1 cellular context compared by ENCODE assay signal in the genomic region with DNA sequence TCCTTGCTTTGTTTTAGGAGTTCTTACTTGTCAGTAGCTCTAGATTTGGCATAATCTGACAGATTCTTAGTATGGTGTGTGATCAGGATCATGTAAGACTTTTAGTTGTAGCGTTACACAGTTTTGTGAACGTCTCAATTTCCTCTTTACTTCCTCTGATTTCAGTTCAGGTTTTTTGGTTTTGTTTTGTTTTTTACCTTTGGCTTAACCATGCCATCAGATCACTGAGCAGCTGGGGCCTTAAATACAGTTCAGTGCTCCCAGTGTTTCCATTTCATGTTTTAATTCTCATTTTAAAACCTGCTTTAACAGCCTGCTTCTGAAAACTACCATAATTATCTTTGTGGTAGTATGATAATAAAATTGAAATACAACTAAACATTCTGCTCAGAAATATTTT.
TF ChIP-seq lines count a peak whose summit lies in the region.

No MANE protein-coding gene starts in this region.

TF ChIP-seq in GM23338, 12 proteins besides CTCF, POLR2A, EP300 and RAD21 (continued from another document):
- TF ChIP-seq, protein P1, sequence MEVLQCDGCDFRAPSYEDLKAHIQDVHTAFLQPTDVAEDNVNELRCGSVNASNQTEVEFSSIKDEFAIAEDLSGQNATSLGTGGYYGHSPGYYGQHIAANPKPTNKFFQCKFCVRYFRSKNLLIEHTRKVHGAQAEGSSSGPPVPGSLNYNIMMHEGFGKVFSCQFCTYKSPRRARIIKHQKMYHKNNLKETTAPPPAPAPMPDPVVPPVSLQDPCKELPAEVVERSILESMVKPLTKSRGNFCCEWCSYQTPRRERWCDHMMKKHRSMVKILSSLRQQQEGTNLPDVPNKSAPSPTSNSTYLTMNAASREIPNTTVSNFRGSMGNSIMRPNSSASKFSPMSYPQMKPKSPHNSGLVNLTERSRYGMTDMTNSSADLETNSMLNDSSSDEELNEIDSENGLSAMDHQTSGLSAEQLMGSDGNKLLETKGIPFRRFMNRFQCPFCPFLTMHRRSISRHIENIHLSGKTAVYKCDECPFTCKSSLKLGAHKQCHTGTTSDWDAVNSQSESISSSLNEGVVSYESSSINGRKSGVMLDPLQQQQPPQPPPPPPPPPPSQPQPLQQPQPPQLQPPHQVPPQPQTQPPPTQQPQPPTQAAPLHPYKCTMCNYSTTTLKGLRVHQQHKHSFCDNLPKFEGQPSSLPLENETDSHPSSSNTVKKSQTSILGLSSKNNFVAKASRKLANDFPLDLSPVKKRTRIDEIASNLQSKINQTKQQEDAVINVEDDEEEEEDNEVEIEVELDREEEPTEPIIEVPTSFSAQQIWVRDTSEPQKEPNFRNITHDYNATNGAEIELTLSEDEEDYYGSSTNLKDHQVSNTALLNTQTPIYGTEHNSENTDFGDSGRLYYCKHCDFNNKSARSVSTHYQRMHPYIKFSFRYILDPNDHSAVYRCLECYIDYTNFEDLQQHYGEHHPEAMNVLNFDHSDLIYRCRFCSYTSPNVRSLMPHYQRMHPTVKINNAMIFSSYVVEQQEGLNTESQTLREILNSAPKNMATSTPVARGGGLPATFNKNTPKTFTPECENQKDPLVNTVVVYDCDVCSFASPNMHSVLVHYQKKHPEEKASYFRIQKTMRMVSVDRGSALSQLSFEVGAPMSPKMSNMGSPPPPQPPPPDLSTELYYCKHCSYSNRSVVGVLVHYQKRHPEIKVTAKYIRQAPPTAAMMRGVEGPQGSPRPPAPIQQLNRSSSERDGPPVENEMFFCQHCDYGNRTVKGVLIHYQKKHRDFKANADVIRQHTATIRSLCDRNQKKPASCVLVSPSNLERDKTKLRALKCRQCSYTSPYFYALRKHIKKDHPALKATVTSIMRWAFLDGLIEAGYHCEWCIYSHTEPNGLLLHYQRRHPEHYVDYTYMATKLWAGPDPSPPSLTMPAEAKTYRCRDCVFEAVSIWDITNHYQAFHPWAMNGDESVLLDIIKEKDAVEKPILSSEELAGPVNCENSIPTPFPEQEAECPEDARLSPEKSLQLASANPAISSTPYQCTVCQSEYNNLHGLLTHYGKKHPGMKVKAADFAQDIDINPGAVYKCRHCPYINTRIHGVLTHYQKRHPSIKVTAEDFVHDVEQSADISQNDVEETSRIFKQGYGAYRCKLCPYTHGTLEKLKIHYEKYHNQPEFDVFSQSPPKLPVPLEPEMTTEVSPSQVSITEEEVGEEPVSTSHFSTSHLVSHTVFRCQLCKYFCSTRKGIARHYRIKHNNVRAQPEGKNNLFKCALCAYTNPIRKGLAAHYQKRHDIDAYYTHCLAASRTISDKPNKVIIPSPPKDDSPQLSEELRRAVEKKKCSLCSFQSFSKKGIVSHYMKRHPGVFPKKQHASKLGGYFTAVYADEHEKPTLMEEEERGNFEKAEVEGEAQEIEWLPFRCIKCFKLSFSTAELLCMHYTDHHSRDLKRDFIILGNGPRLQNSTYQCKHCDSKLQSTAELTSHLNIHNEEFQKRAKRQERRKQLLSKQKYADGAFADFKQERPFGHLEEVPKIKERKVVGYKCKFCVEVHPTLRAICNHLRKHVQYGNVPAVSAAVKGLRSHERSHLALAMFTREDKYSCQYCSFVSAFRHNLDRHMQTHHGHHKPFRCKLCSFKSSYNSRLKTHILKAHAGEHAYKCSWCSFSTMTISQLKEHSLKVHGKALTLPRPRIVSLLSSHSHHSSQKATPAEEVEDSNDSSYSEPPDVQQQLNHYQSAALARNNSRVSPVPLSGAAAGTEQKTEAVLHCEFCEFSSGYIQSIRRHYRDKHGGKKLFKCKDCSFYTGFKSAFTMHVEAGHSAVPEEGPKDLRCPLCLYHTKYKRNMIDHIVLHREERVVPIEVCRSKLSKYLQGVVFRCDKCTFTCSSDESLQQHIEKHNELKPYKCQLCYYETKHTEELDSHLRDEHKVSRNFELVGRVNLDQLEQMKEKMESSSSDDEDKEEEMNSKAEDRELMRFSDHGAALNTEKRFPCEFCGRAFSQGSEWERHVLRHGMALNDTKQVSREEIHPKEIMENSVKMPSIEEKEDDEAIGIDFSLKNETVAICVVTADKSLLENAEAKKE (CRISPR knock-in tag; IDR thresholded peaks at IDR 0.05): no peak
- TF ChIP-seq NANOG (IDR thresholded peaks at IDR 0.05; ENCODE audit: borderline replicate concordance) (no peak), JUNB (IDR thresholded peaks at IDR 0.05; ENCODE audit: unreplicated experiment) (no peak)
TF ChIP-seq in GM23338: peak in this region for 0.
